23 cellular contexts compared by ENCODE assay signal in the genomic region with DNA sequence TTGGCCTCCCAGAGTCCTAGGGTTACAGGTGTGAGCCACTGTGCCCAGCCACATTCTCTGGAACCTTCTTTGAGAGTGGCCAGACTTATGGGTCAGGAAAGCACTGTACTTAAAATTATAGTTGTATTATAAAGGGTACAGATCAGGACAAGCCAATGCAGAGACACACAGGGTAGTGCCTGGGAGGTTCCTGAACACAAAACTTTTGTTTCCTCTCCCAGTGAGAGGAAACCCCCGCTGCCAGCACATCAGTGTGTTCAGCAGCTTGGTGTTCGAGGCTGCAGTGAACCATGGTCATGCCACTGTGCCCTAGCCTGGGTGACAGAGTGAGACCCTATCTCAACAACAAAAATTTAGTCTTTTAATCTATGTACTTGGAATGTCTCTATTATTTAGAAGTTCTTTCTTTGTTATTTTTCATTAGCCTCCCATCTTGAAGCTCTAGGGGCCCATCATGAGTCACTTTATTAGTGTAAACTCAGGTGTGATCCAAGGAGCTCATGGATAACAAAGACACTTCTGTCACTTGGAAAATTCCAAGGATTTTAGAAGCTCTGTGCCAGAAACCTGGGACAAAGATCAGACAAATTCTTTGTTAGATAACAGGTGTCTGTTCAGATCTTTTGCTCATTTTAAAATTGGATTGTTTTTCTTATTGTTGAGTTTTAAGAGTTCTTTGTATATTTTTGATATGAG. TPM values are rescaled to one million over a fixed set of nuclear protein-coding genes. Genes with fewer than 3 reads are reported as not detected.
DNase-seq lines count a peak whose midpoint lies in the region; ATAC-seq and TF ChIP-seq lines count a peak whose summit lies in the region.
"Had no signal": no experiment of that assay in that cellular context is flagged by ENCODE, and none has a peak within 500 bp of the region (broad histone marks: within the 10 kb centered on the region; RNA-seq: fewer than 3 reads in every experiment).

No MANE protein-coding gene starts in this region.

- intact Hi-C loops in Caco-2 (cut with micrococcal nuclease; ENCODE audit: unreplicated experiment), result no loop called here
- intact Hi-C loops in dendritic cell treated with granulocyte-macrophage colony-stimulating factor and Interleukin-4, amounts not matched to agents 40 ng/mL and 50 ng/mL, for 4 days (cut with micrococcal nuclease), result no loop called here

- H3K4me3 Mint-ChIP-seq in Caco-2 (ENCODE audit: unreplicated experiment), result no peak overlapping the region
- H3K4me3 Mint-ChIP-seq in dendritic cell treated with granulocyte-macrophage colony-stimulating factor and Interleukin-4, amounts not matched to agents 40 ng/mL and 50 ng/mL, for 4 days, result peak overlapping the region; percentile 9
- no peak overlapping the region for H3K4me3 Mint-ChIP-seq in stimulated activated naive B cell treated with anti-CD40 and anti-IgM and Interleukin-4, amounts not matched to agents 10 μg/mL and 1 μg/mL and 100 μg/mL, for 72 hours
- H3K4me3 Mint-ChIP-seq: H9 had no signal

- H3K27me3 Mint-ChIP-seq in Caco-2 (ENCODE audit: insufficient read depth, unreplicated experiment), result no peaks in the 10 kb centered on the region
- H3K27me3 Mint-ChIP-seq in dendritic cell treated with granulocyte-macrophage colony-stimulating factor and Interleukin-4, amounts not matched to agents 40 ng/mL and 50 ng/mL, for 4 days, result no peaks in the 10 kb centered on the region
- no peaks in the 10 kb centered on the region for H3K27me3 Mint-ChIP-seq in stimulated activated naive B cell treated with anti-CD40 and anti-IgM and Interleukin-4, amounts not matched to agents 10 μg/mL and 1 μg/mL and 100 μg/mL, for 72 hours

- no TSS peak for BruUV-seq in Caco-2 (replicated peaks; lab: Mats Ljungman, UMichigan)

- H3K4me3 ChIP-seq in Caco-2 (ENCODE audit: low read depth, low read length), result no peak overlapping the region
- H3K4me3 ChIP-seq: A549, GM23248, MG63, SK-N-MC had no signal

- peaks cover 7% of the 10 kb centered on the region for H3K4me1 Mint-ChIP-seq in Caco-2 (ENCODE audit: low read depth, unreplicated experiment)
- peaks cover 53% of the 10 kb centered on the region for H3K4me1 Mint-ChIP-seq in dendritic cell treated with granulocyte-macrophage colony-stimulating factor and Interleukin-4, amounts not matched to agents 40 ng/mL and 50 ng/mL, for 4 days (ENCODE audit: low read depth)
- peaks cover 3 to 26% of the 10 kb centered on the region in 2 donors for H3K4me1 Mint-ChIP-seq in stimulated activated naive B cell treated with anti-CD40 and anti-IgM and Interleukin-4, amounts not matched to agents 10 μg/mL and 1 μg/mL and 100 μg/mL, for 72 hours
- H3K4me1 Mint-ChIP-seq: H9 had no signal

- peaks cover 15% of the 10 kb centered on the region for H3K4me1 ChIP-seq in Caco-2
- H3K4me1 ChIP-seq: A549, BE2C had no signal

- TF ChIP-seq CTCF in Caco-2 (IDR thresholded peaks at IDR 0.05; ENCODE audit: insufficient read depth in 1 of 2, low read depth in 1 of 2, low read length in 1 of 2, severe bottlenecking in 1 of 2, unreplicated experiment in 1 of 2), result no peak

- POLR2A ChIA-PET in Caco-2 (lab: Charles Lee), result interaction anchor here (1.0 kb wide), 1 partner anchor 8 kb away, joined by 5 read pairs; the partner anchor contains the start of gene BLOC1S6

- H3K27ac Mint-ChIP-seq in Caco-2 (ENCODE audit: unreplicated experiment), result peak overlapping the region; percentile 61
- peak overlapping the region; percentile 76 for H3K27ac Mint-ChIP-seq in dendritic cell treated with granulocyte-macrophage colony-stimulating factor and Interleukin-4, amounts not matched to agents 40 ng/mL and 50 ng/mL, for 4 days
- H3K27ac Mint-ChIP-seq in stimulated activated naive B cell treated with anti-CD40 and anti-IgM and Interleukin-4, amounts not matched to agents 10 μg/mL and 1 μg/mL and 100 μg/mL, for 72 hours, result peak overlapping the region; percentile 67
- H3K27ac Mint-ChIP-seq: H9 had no signal

- no peaks in the 10 kb centered on the region for H3K9me3 Mint-ChIP-seq in Caco-2 (ENCODE audit: unreplicated experiment)
- no peaks in the 10 kb centered on the region for H3K9me3 Mint-ChIP-seq in dendritic cell treated with granulocyte-macrophage colony-stimulating factor and Interleukin-4, amounts not matched to agents 40 ng/mL and 50 ng/mL, for 4 days
- H3K9me3 Mint-ChIP-seq in stimulated activated naive B cell treated with anti-CD40 and anti-IgM and Interleukin-4, amounts not matched to agents 10 μg/mL and 1 μg/mL and 100 μg/mL, for 72 hours, result peaks cover 0 to 4% of the 10 kb centered on the region in 2 donors

- no peaks in the 10 kb centered on the region for H3K27me3 ChIP-seq in Caco-2 (replicated peaks; ENCODE audit: control insufficient read depth, insufficient read depth, low read length)
- H3K27me3 ChIP-seq: BE2C, MG63 had no signal

- peaks cover 11% of the 10 kb centered on the region for H3K36me3 Mint-ChIP-seq in Caco-2 (ENCODE audit: insufficient read depth, unreplicated experiment)
- H3K36me3 Mint-ChIP-seq in dendritic cell treated with granulocyte-macrophage colony-stimulating factor and Interleukin-4, amounts not matched to agents 40 ng/mL and 50 ng/mL, for 4 days (ENCODE audit: low read depth), result peaks cover 68% of the 10 kb centered on the region
- peaks cover 33 to 47% of the 10 kb centered on the region in 2 donors for H3K36me3 Mint-ChIP-seq in stimulated activated naive B cell treated with anti-CD40 and anti-IgM and Interleukin-4, amounts not matched to agents 10 μg/mL and 1 μg/mL and 100 μg/mL, for 72 hours

- no peak for DNase-seq in Caco-2
- peak; percentile 69 for DNase-seq in LoVo (ENCODE audit: low spot score)
- DNase-seq in stimulated activated naive B cell treated with anti-CD40 and anti-IgM and Interleukin-4, amounts not matched to agents 10 μg/mL and 1 μg/mL and 100 μg/mL, for 72 hours, result no peak
- no peak for DNase-seq in GM19240 (ENCODE audit: insufficient read length, low spot score)
- DNase-seq: BE2C, DMS79 treated with DMSO at 0.1 percent for 48 hours, H9, Karpas-422, MG63, NCI-H1417, NCI-H187, NCI-H446, NCI-H526, OCI-M1, RPMI8226, SHP77 treated with DMSO at 0.1 percent for 48 hours, SW 1271 had no signal

- ATAC-seq in stimulated activated naive B cell treated with anti-CD40 and anti-IgM and Interleukin-4, amounts not matched to agents 10 μg/mL and 1 μg/mL and 100 μg/mL, for 72 hours (replicated peaks), result no peak
- ATAC-seq in GM19467 (IDR thresholded peaks at IDR 0.05; ENCODE audit: unreplicated experiment) (no peak), GM19324 (IDR thresholded peaks at IDR 0.05; ENCODE audit: low FRiP score, unreplicated experiment) (no peak)
- ATAC-seq: A549 had no signal

- H3K36me3 ChIP-seq in Caco-2 (ENCODE audit: control insufficient read depth, insufficient read depth, low read length), result peaks cover 2% of the 10 kb centered on the region; the same call in 1 of the 2 replicates

- CTCF ChIA-PET in Caco-2 (lab: Charles Lee), result interaction anchor here (0.7 kb wide), 1 partner anchor 16 kb away, joined by 3 read pairs; no protein-coding TSS in a partner anchor

- peaks cover 5% of the 10 kb centered on the region for H3K9me3 ChIP-seq in Caco-2
- H3K9me3 ChIP-seq: A549, BE2C had no signal

RNA-seq across cellular contexts. Expression of gene BLOC1S6, which starts 7.8 kb away (rescaled TPM):
- total RNA-seq in Caco-2 (2022), result 37.0 and 40.3 TPM in 2 replicates

RNA-seq across cellular contexts. Expression of gene SQOR, which starts 39.8 kb away (rescaled TPM):
- 5.0 and 7.5 TPM in 2 replicates for total RNA-seq in Caco-2 (2022)
